ENCODE assay signal across 8 cellular contexts in genomic region chr20:63553933-63554290, GRCh38. TPM values are rescaled to one million over a fixed set of nuclear protein-coding genes. Genes with fewer than 3 reads are reported as not detected.
DNase-seq lines count a peak whose midpoint lies in the region; ATAC-seq, FAIRE-seq and TF ChIP-seq lines count a peak whose summit lies in the region.

Gene FNDC11, plus strand, starts transcription at chr20:63554159. Its CDS starts 1,505 bp downstream, at chr20:63555664.

- no peaks in the 10 kb centered on the region for H3K9me3 Mint-ChIP-seq in activated naive CD4-positive, alpha-beta T cell treated with anti-CD3 and anti-CD28 coated beads for 36 hours

- peaks cover 13% of the 10 kb centered on the region for H3K4me1 Mint-ChIP-seq in activated naive CD4-positive, alpha-beta T cell treated with anti-CD3 and anti-CD28 coated beads for 36 hours (ENCODE audit: low read depth)

- no peaks in the 10 kb centered on the region for H3K36me3 Mint-ChIP-seq in activated naive CD4-positive, alpha-beta T cell treated with anti-CD3 and anti-CD28 coated beads for 36 hours (ENCODE audit: low read depth)

- no peak for ATAC-seq in A549
- ATAC-seq in right cardiac atrium, result peak; percentile 28 to 63
- no peak for ATAC-seq in GM21390 (IDR thresholded peaks at IDR 0.05; ENCODE audit: unreplicated experiment)

- TF ChIP-seq POLR2A in A549 (IDR thresholded peaks at IDR 0.05; ENCODE audit: low read length), result no peak

- WGBS in A549 (ENCODE audit: missing lambda C conversion rate), result 0% methylated on average over 7 of the region's 34 CpGs
- WGBS in right cardiac atrium, result 2% methylated on average over 34 of the region's 34 CpGs
- 2 to 4% (median 2%) methylated on average over 26 to 34 of the region's 34 CpGs for WGBS in small intestine, 3 donors

- no peak for TF ChIP-seq RAD21 in A549 (conservative IDR thresholded peaks at IDR 0.05 in 1 of 2, IDR thresholded peaks at IDR 0.05 in 1 of 2)

- peak within 1 kb of the TSS; percentile 73 to 83 for H3K27ac ChIP-seq in A549
- no peak within 1 kb of the TSS for H3K27ac ChIP-seq in right cardiac atrium (ENCODE audit: low read length)
- H3K27ac ChIP-seq in small intestine (ENCODE audit: low read depth in 1 of 2, low read length in 1 of 2), result no peak within 1 kb of the TSS

- peak within 1 kb of the TSS; percentile 47 for H3K4me3 Mint-ChIP-seq in activated naive CD4-positive, alpha-beta T cell treated with anti-CD3 and anti-CD28 coated beads for 36 hours

- H3K36me3 ChIP-seq in small intestine (ENCODE audit: control insufficient read depth in 2 of 2, insufficient read depth in 2 of 2, low read length in 2 of 2), result no peaks in the 10 kb centered on the region

- CTCF ChIA-PET in A549 (lab: Yijun Ruan, JAX), result interaction anchor here (1.4 to 9.1 kb wide), 2 partner anchors 15 to 28 kb away, joined by 3 to 93 read pairs; partner anchors contain the start of gene PTK6
- CTCF ChIA-PET in activated naive CD4-positive, alpha-beta T cell treated with anti-CD3 and anti-CD28 coated beads for 36 hours (lab: Charles Lee), result no interaction called here

- intact Hi-C loops in activated naive CD4-positive, alpha-beta T cell treated with anti-CD3 and anti-CD28 coated beads for 36 hours (cut with micrococcal nuclease), result loop anchor here (1.0 to 2.0 kb wide), 3 partner anchors 17 to 34 kb away; partner anchors contain the start of genes PPDPF and PTK6
- intact Hi-C loops in right cardiac atrium (cut with DNase I), result no loop called here

- peak within 1 kb of the TSS; percentile 100 for H3K4me2 ChIP-seq in A549

- H3K27me3 ChIP-seq in right cardiac atrium (ENCODE audit: control insufficient read depth, insufficient read depth), result no peaks in the 10 kb centered on the region
- peaks cover 0 to 5% of the 10 kb centered on the region in 2 donors for H3K27me3 ChIP-seq in small intestine (ENCODE audit: control insufficient read depth in 2 of 2, insufficient read depth in 2 of 2, low read length in 2 of 2)

- DNase-seq in A549 (ENCODE audit: low read depth in 1 of 2, low spot score in 1 of 2) (no peak), GM19239 (ENCODE audit: insufficient read length, low spot score) (no peak), NAMALWA (ENCODE audit: low spot score) (peak; percentile 73), right cardiac atrium (peak; percentile 68 to 86 (median 79)), small intestine (no peak)
- peak; percentile 37 for DNase-seq in activated naive CD4-positive, alpha-beta T cell treated with anti-CD3 and anti-CD28 coated beads for 36 hours
- DNase-seq in stimulated activated CD4-positive, alpha-beta T cell treated with anti-CD3 and anti-CD28 coated beads, Interleukin-15, amount 100 ng/mL, for 1 hour (ENCODE audit: low read depth in 1 of 2, low spot score in 1 of 2), result peak; percentile 21 to 33

- POLR2A ChIA-PET in A549 (lab: Yijun Ruan, JAX), result no interaction called here

- H3K4me1 ChIP-seq in A549, result peaks cover 4% of the 10 kb centered on the region; the same call in 1 of the 3 replicates
- no peaks in the 10 kb centered on the region for H3K4me1 ChIP-seq in right cardiac atrium (ENCODE audit: control insufficient read depth, insufficient read depth, low read length)
- no peaks in the 10 kb centered on the region for H3K4me1 ChIP-seq in small intestine (ENCODE audit: control insufficient read depth in 2 of 2, insufficient read depth in 1 of 2, low read depth in 1 of 2, low read length in 1 of 2)

- H3K27me3 Mint-ChIP-seq in activated naive CD4-positive, alpha-beta T cell treated with anti-CD3 and anti-CD28 coated beads for 36 hours (ENCODE audit: low read depth), result no peaks in the 10 kb centered on the region

- no peak for TF ChIP-seq EP300 in A549 (IDR thresholded peaks at IDR 0.05)

- H3K9me3 ChIP-seq in A549, result no peaks in the 10 kb centered on the region
- no peaks in the 10 kb centered on the region for H3K9me3 ChIP-seq in right cardiac atrium (ENCODE audit: control insufficient read depth, low read length)
- H3K9me3 ChIP-seq in small intestine (ENCODE audit: control insufficient read depth, low read depth), result no peaks in the 10 kb centered on the region

- FAIRE-seq in A549 (lab: Jason Lieb, UNC), result no peak
- peak; percentile 18 for FAIRE-seq in GM19239 (lab: Jason Lieb, UNC)
- no peak for FAIRE-seq in small intestine (lab: Jason Lieb, UNC)

- H3K4me3 ChIP-seq in A549, result peak within 1 kb of the TSS; percentile 71
- peak within 1 kb of the TSS; percentile 55 for H3K4me3 ChIP-seq in right cardiac atrium (ENCODE audit: low read length)
- H3K4me3 ChIP-seq in small intestine (ENCODE audit: low read depth in 1 of 2, low read length in 2 of 2), result peak within 1 kb of the TSS in 1 of 2 donors; percentile 44

- TF ChIP-seq CTCF in A549 (IDR thresholded peaks at IDR 0.05), result no peak

- H3K27ac Mint-ChIP-seq in activated naive CD4-positive, alpha-beta T cell treated with anti-CD3 and anti-CD28 coated beads for 36 hours, result no peak within 1 kb of the TSS

TF ChIP-seq in A549, 52 proteins besides CTCF, POLR2A, EP300 and RAD21 (continues in another document):
- TF ChIP-seq HOXB5 (CRISPR knock-in tag; IDR thresholded peaks at IDR 0.05) (no peak), E2F6 (IDR thresholded peaks at IDR 0.05; ENCODE audit: borderline replicate concordance, low read depth) (no peak), ZFP36 (IDR thresholded peaks at IDR 0.05; ENCODE audit: borderline replicate concordance, partially characterized antibody) (no peak), NR3C1 (IDR thresholded peaks at IDR 0.05) (no peak), PHF8 (IDR thresholded peaks at IDR 0.05; ENCODE audit: borderline replicate concordance, low read depth) (no peak), CHD2 (IDR thresholded peaks at IDR 0.05; ENCODE audit: low read length, partially characterized antibody) (no peak), RNF2 (IDR thresholded peaks at IDR 0.05; ENCODE audit: borderline replicate concordance, low read depth) (no peak), ZC3H11A (IDR thresholded peaks at IDR 0.05) (no peak), HEYL (CRISPR knock-in tag; IDR thresholded peaks at IDR 0.05) (no peak), HDAC2 (IDR thresholded peaks at IDR 0.05) (no peak), HMGXB4 (CRISPR knock-in tag; IDR thresholded peaks at IDR 0.05; ENCODE audit: borderline replicate concordance) (no peak), HOXA7 (CRISPR knock-in tag; IDR thresholded peaks at IDR 0.05) (no peak), MAX (IDR thresholded peaks at IDR 0.05) (no peak), REST (IDR thresholded peaks at IDR 0.05) (no peak)

RNA-seq across cellular contexts. Expression of gene FNDC11, which starts in this region (rescaled TPM):
- polyA plus RNA-seq in A549 (2011; rRNA removed) (0.09 and 0.18 TPM in 2 replicates), A549 (2017; fragmentation: RNase III; extraction: RNeasy Plus Mini Kit Qiagen cat#74134 plus additional on column Dnase treatment) (0.10 to 0.16 TPM (median 0.14 TPM) in 3 replicates), right cardiac atrium (0.14 TPM), small intestine (under 1 TPM in 1 of 3 donors, not detected in 2; 0.25 TPM)
- polyA plus RNA-seq in A549 (2012; cell fraction: cytosol; rRNA removed), result 0.24 and 0.26 TPM in 2 replicates
- polyA plus RNA-seq in A549 (2012; cell fraction: nucleus; rRNA removed), result 0.45 and 0.46 TPM in 2 replicates
- 0.34 TPM in 1 of 2 replicates, not detected in the other for polyA minus RNA-seq in A549 (2011; rRNA and poly(A)+ RNA removed)
- total RNA-seq in activated naive CD4-positive, alpha-beta T cell treated with anti-CD3 and anti-CD28 coated beads for 36 hours, result under 1 TPM in 1 of 2 experiments, not detected in 1; 0.10 TPM
- total RNA-seq in right cardiac atrium, result under 1 TPM in 3 of 4 donors, not detected in 1; 0.09 to 0.20 (median 0.17) TPM

Comparison
In these comparisons a context has a peak if more than half of its experiments do, and no peak if none do; other contexts are left out.
1. Peak in DNase-seq in activated naive CD4-positive, alpha-beta T cell treated with anti-CD3 and anti-CD28 coated beads for 36 hours; RNA of the gene not detected or under 1 TPM.
2. Peak in DNase-seq, ATAC-seq and H3K4me3 ChIP-seq in right cardiac atrium; RNA of the gene not detected or under 1 TPM.
3. DNase-seq: peak in NAMALWA (single experiment) and stimulated activated CD4-positive, alpha-beta T cell treated with anti-CD3 and anti-CD28 coated beads, Interleukin-15, amount 100 ng/mL, for 1 hour (2 of 2); none in A549 (0 of 2), GM19239 (single experiment) and small intestine (single experiment).
4. H3K27ac ChIP-seq: peak in A549 (2 of 2); none in right cardiac atrium (single experiment) and small intestine (0 of 2).